24 cellular contexts compared by ENCODE assay signal in genomic region chr15:26580943-26581342, GRCh38.
"Had no signal": no experiment of that assay in that cellular context is flagged by ENCODE, and none has a peak within 500 bp of the region (broad histone marks: within the 10 kb centered on the region; RNA-seq: fewer than 3 reads in every experiment).

No MANE protein-coding gene starts in this region.

- H3K27ac ChIP-seq: coronary artery, dorsolateral prefrontal cortex, esophagus muscularis mucosa, foreskin keratinocyte, gastroesophageal sphincter, heart left ventricle, hepatocyte, left lung, lower lobe of right lung had no signal

- H3K36me3 ChIP-seq: gastroesophageal sphincter, heart left ventricle, left lung, lower lobe of right lung had no signal

- ATAC-seq: foreskin keratinocyte, gastroesophageal sphincter, heart left ventricle, left cardiac atrium, left lung, left ventricle myocardium superior, lower lobe of right lung, mucosa of descending colon had no signal

- FAIRE-seq: colon, endothelial cell of umbilical vein, frontal cortex, kidney had no signal

- H3K27me3 ChIP-seq: dorsolateral prefrontal cortex, esophagus muscularis mucosa, foreskin keratinocyte, gastroesophageal sphincter, heart left ventricle, hepatocyte, left lung had no signal

- DNase-seq: dermis blood vessel endothelial cell; dorsolateral prefrontal cortex; effector CD4-positive, alpha-beta T cell; effector memory CD4-positive, alpha-beta T cell; foreskin keratinocyte; heart left ventricle; hypothalamus; immature natural killer cell; islet precursor cell; kidney; kidney glomerular epithelial cell; left cardiac atrium; left lung; left ventricle myocardium superior; lower lobe of right lung; mesenchymal stem cell; mucosa of descending colon had no signal

- H3K79me2 ChIP-seq: hepatocyte had no signal

- H2AFZ ChIP-seq: hepatocyte had no signal

- H3K4me1 ChIP-seq: esophagus muscularis mucosa, foreskin keratinocyte, gastroesophageal sphincter, heart left ventricle, left lung, lower lobe of right lung had no signal

- H3K4me3 ChIP-seq: coronary artery, dorsolateral prefrontal cortex, esophagus muscularis mucosa, gastroesophageal sphincter, heart left ventricle, hepatocyte, left lung, lower lobe of right lung, mucosa of descending colon had no signal

- H3K4me2 ChIP-seq: hepatocyte had no signal

- H3K9me3 ChIP-seq: esophagus muscularis mucosa, gastroesophageal sphincter, heart left ventricle, lower lobe of right lung had no signal
